ENCODE assay signal across 9 cellular contexts in genomic region chr20:44208770-44209169, GRCh38. TPM values are rescaled to one million over a fixed set of nuclear protein-coding genes. Genes with fewer than 3 reads are reported as not detected.
DNase-seq lines count a peak whose midpoint lies in the region; TF ChIP-seq lines count a peak whose summit lies in the region.
"Had no signal": no experiment of that assay in that cellular context is flagged by ENCODE, and none has a peak within 500 bp of the region (broad histone marks: within the 10 kb centered on the region; RNA-seq: fewer than 3 reads in every experiment).

No MANE protein-coding gene starts in this region.

- H3K9me3 Mint-ChIP-seq in activated naive CD4-positive, alpha-beta T cell treated with anti-CD3 and anti-CD28 coated beads, Interleukin-2, amount 10 ng/mL, durations not matched to agents 7 days and 5 days, result no peaks in the 10 kb centered on the region
- no peaks in the 10 kb centered on the region for H3K9me3 Mint-ChIP-seq in activated T-helper 2 cell treated with anti-CD3 and anti-CD28 coated beads, Interferon-gamma antibody, Interleukin-2, Interleukin-4, amounts not matched to agents 10 μg/mL and 5 μg/mL and 100 μg/mL, durations not matched to agents 14 hours and 24 hours and 36 hours

- peaks cover 52% of the 10 kb centered on the region for H3K4me1 Mint-ChIP-seq in activated naive CD4-positive, alpha-beta T cell treated with anti-CD3 and anti-CD28 coated beads, Interleukin-2, amount 10 ng/mL, durations not matched to agents 7 days and 5 days
- peaks cover 51% of the 10 kb centered on the region for H3K4me1 Mint-ChIP-seq in activated T-helper 2 cell treated with anti-CD3 and anti-CD28 coated beads, Interferon-gamma antibody, Interleukin-2, Interleukin-4, amounts not matched to agents 10 μg/mL and 5 μg/mL and 100 μg/mL, durations not matched to agents 14 hours and 24 hours and 36 hours (ENCODE audit: low read depth)

- peak overlapping the region; percentile 99 for H3K4me3 ChIP-seq in iPS-18a (ENCODE audit: low read length)
- peak overlapping the region; percentile 78 to 98 for H3K4me3 ChIP-seq in tibial artery

- peaks cover 6% of the 10 kb centered on the region for H3K27me3 Mint-ChIP-seq in activated naive CD4-positive, alpha-beta T cell treated with anti-CD3 and anti-CD28 coated beads, Interleukin-2, amount 10 ng/mL, durations not matched to agents 7 days and 5 days
- no peaks in the 10 kb centered on the region for H3K27me3 Mint-ChIP-seq in activated T-helper 2 cell treated with anti-CD3 and anti-CD28 coated beads, Interferon-gamma antibody, Interleukin-2, Interleukin-4, amounts not matched to agents 10 μg/mL and 5 μg/mL and 100 μg/mL, durations not matched to agents 14 hours and 24 hours and 36 hours (ENCODE audit: low read depth)

- H3K27me3 ChIP-seq in iPS-18a (ENCODE audit: control insufficient read depth, insufficient read depth, low read length) (no peaks in the 10 kb centered on the region), tibial artery (no peaks in the 10 kb centered on the region)

- H3K27ac Mint-ChIP-seq in activated naive CD4-positive, alpha-beta T cell treated with anti-CD3 and anti-CD28 coated beads, Interleukin-2, amount 10 ng/mL, durations not matched to agents 7 days and 5 days, result peak overlapping the region; percentile 67
- H3K27ac Mint-ChIP-seq in activated T-helper 2 cell treated with anti-CD3 and anti-CD28 coated beads, Interferon-gamma antibody, Interleukin-2, Interleukin-4, amounts not matched to agents 10 μg/mL and 5 μg/mL and 100 μg/mL, durations not matched to agents 14 hours and 24 hours and 36 hours, result no peak overlapping the region

- no peaks in the 10 kb centered on the region for H3K9me3 ChIP-seq in iPS-18a (ENCODE audit: control insufficient read depth, low read depth, low read length)
- no peaks in the 10 kb centered on the region for H3K9me3 ChIP-seq in tibial artery

- no peak for TF ChIP-seq CTCF in tibial artery (IDR thresholded peaks at IDR 0.05)

- H3K36me3 Mint-ChIP-seq in activated naive CD4-positive, alpha-beta T cell treated with anti-CD3 and anti-CD28 coated beads, Interleukin-2, amount 10 ng/mL, durations not matched to agents 7 days and 5 days, result peaks cover 22% of the 10 kb centered on the region
- H3K36me3 Mint-ChIP-seq in activated T-helper 2 cell treated with anti-CD3 and anti-CD28 coated beads, Interferon-gamma antibody, Interleukin-2, Interleukin-4, amounts not matched to agents 10 μg/mL and 5 μg/mL and 100 μg/mL, durations not matched to agents 14 hours and 24 hours and 36 hours (ENCODE audit: low read depth), result peaks cover 22% of the 10 kb centered on the region

- CTCF ChIA-PET in activated naive CD4-positive, alpha-beta T cell treated with anti-CD3 and anti-CD28 coated beads, Interleukin-2, amount 10 ng/mL, durations not matched to agents 7 days and 5 days (lab: Charles Lee), result interaction anchor here (1.0 kb wide), 1 partner anchor 92 kb away, joined by 3 read pairs; no protein-coding TSS in a partner anchor

- H3K4me3 Mint-ChIP-seq in activated naive CD4-positive, alpha-beta T cell treated with anti-CD3 and anti-CD28 coated beads, Interleukin-2, amount 10 ng/mL, durations not matched to agents 7 days and 5 days, result peak overlapping the region; percentile 82
- peak overlapping the region; percentile 97 for H3K4me3 Mint-ChIP-seq in activated T-helper 2 cell treated with anti-CD3 and anti-CD28 coated beads, Interferon-gamma antibody, Interleukin-2, Interleukin-4, amounts not matched to agents 10 μg/mL and 5 μg/mL and 100 μg/mL, durations not matched to agents 14 hours and 24 hours and 36 hours (ENCODE audit: low read depth)

- H3K9ac ChIP-seq in iPS-18a (ENCODE audit: low read length), result peak overlapping the region; percentile 97

- peaks cover 15% of the 10 kb centered on the region for H3K36me3 ChIP-seq in iPS-18a (ENCODE audit: control insufficient read depth, low read depth, low read length)
- peaks cover 5 to 23% (median 17%) of the 10 kb centered on the region in 3 donors for H3K36me3 ChIP-seq in tibial artery

- H3K4me1 ChIP-seq in iPS-18a (ENCODE audit: control insufficient read depth, low read depth, low read length), result peaks cover 16% of the 10 kb centered on the region
- peaks cover 0 to 69% (median 39%) of the 10 kb centered on the region in 4 donors for H3K4me1 ChIP-seq in tibial artery

- H3K27ac ChIP-seq in iPS-18a (ENCODE audit: low read length), result no peak overlapping the region
- H3K27ac ChIP-seq in tibial artery, result peak overlapping the region; percentile 96 to 99

- intact Hi-C loops in activated T-helper 2 cell treated with anti-CD3 and anti-CD28 coated beads, Interferon-gamma antibody, Interleukin-2, Interleukin-4, amounts not matched to agents 10 μg/mL and 5 μg/mL and 100 μg/mL, durations not matched to agents 14 hours and 24 hours and 36 hours (cut with micrococcal nuclease), result no loop called here
- intact Hi-C loops in tibial artery (cut with DNase I; ENCODE audit: low total_unique reads), result no loop called here

- no peak for DNase-seq in activated naive CD4-positive, alpha-beta T cell treated with anti-CD3 and anti-CD28 coated beads, Interleukin-2, amount 10 ng/mL, durations not matched to agents 7 days and 5 days
- no peak for DNase-seq in activated naive CD4-positive, alpha-beta T cell treated with anti-CD3 and anti-CD28 coated beads, Interleukin-2, amount 50 U/mL, for 16 hours
- DNase-seq in activated T-helper 2 cell treated with anti-CD3 and anti-CD28 coated beads, Interferon-gamma antibody, Interleukin-2, Interleukin-4, amounts not matched to agents 10 μg/mL and 5 μg/mL and 100 μg/mL, durations not matched to agents 14 hours and 24 hours and 36 hours (ENCODE audit: low spot score), result no peak
- DNase-seq in tibial artery, result no peak
- DNase-seq in SK-N-DZ (ENCODE audit: low spot score), result no peak
- DNase-seq in GF-D8 (lab: John Stamatoyannopoulos, UW), result no peak
- no peak for DNase-seq in nucleus accumbens (lab: John Stamatoyannopoulos, UW)

RNA-seq across cellular contexts. Expression of gene OSER1, which starts 1.8 kb away (rescaled TPM):
- 21.4 and 22.4 TPM in 2 replicates for total RNA-seq in activated T-helper 2 cell treated with anti-CD3 and anti-CD28 coated beads, Interferon-gamma antibody, Interleukin-2, Interleukin-4, amounts not matched to agents 10 μg/mL and 5 μg/mL and 100 μg/mL, durations not matched to agents 14 hours and 24 hours and 36 hours
- 62.0 and 63.2 TPM in 2 replicates for polyA plus RNA-seq in SK-N-DZ (2014; cell fraction: cytosol; rRNA removed)
- 39.5 and 50.5 TPM in 2 replicates for polyA plus RNA-seq in SK-N-DZ (2014; cell fraction: nucleus; rRNA removed)

RNA-seq across cellular contexts. Expression of gene JPH2, which starts 21.8 kb away (rescaled TPM):
- total RNA-seq in activated T-helper 2 cell treated with anti-CD3 and anti-CD28 coated beads, Interferon-gamma antibody, Interleukin-2, Interleukin-4, amounts not matched to agents 10 μg/mL and 5 μg/mL and 100 μg/mL, durations not matched to agents 14 hours and 24 hours and 36 hours, result 0.11 TPM in 1 of 2 replicates, not detected in the other
- not detected in 2 replicates for polyA plus RNA-seq in SK-N-DZ (2014; cell fraction: cytosol; rRNA removed)
- polyA plus RNA-seq in SK-N-DZ (2014; cell fraction: nucleus; rRNA removed), result not detected in 2 replicates

RNA-seq across cellular contexts. Expression of gene GDAP1L1, which starts 38.3 kb away (rescaled TPM):
- total RNA-seq in activated T-helper 2 cell treated with anti-CD3 and anti-CD28 coated beads, Interferon-gamma antibody, Interleukin-2, Interleukin-4, amounts not matched to agents 10 μg/mL and 5 μg/mL and 100 μg/mL, durations not matched to agents 14 hours and 24 hours and 36 hours, result not detected in 2 replicates
- polyA plus RNA-seq in SK-N-DZ (2014; cell fraction: cytosol; rRNA removed), result 64.2 and 75.6 TPM in 2 replicates
- 40.6 and 56.0 TPM in 2 replicates for polyA plus RNA-seq in SK-N-DZ (2014; cell fraction: nucleus; rRNA removed)
- total RNA-seq: NCI-H460 had no signal
